In the genomic region with DNA sequence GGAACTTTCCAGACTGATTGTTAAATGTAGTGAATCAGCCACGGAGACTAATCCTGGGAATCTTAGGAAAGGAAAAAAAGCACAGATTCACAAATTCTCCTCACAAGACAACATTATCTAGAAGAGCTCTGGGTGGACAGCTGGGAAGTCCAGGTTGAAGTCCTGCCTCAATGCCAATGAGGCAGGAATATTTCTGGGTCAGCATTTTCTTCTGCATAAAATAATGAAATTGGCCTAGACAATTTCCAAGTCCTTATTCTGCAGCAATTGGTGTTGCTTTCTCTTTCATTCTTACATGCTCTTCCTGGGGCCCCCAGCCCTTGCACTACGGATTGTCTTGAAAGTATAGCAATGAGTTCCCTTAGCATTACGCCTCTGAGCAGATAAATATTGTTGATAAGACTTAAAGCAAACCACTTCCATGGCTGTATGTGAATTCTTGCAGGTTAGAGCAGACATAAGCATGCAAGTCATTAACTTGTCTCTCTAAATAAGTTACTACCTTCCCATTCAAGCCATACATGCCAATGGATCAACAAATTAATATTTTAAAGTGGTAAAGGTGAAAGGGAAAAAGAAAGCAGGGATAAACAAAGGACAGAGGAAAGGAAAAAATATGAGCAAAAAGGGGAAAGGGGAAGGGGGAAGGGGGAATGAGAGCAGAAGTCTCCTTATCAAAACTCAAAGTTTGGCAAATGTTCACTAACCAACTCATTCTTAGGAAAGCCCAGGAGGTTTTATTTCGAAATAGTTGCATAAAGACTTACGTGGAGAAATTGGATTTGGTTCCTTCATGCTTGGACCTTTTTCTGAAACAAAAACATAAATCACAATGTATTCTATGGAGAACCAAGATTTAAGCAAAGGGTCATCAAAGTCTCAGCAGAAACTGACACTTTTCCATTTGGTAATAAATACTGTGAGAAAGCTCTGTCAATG, we compare ENCODE assay signal across 8 cellular contexts.
DNase-seq lines count a peak whose midpoint lies in the region; ATAC-seq and TF ChIP-seq lines count a peak whose summit lies in the region.

No MANE protein-coding gene starts in this region.

- intact Hi-C loops in dorsolateral prefrontal cortex (cut with DNase I) = no loop called here

- no peak for TF ChIP-seq CTCF in GM10248 (IDR thresholded peaks at IDR 0.05; ENCODE audit: control extremely low read depth, extremely low read depth, low read depth, missing control alignments)
- no peak for TF ChIP-seq CTCF in fibroblast of mammary gland (conservative IDR thresholded peaks at IDR 0.05; ENCODE audit: control insufficient read depth, insufficient read depth, low read depth, low read length)
- TF ChIP-seq CTCF in dorsolateral prefrontal cortex (IDR thresholded peaks at IDR 0.05 in 54 of 56, conservative IDR thresholded peaks at IDR 0.05 in 2 of 56; ENCODE audit: low read depth in 1 of 56, partially characterized antibody in 56 of 56) = no peak

- POLR2A ChIA-PET in GM10248 (lab: Yijun Ruan, JAX) = no interaction called here

- ATAC-seq in GM21825 (IDR thresholded peaks at IDR 0.05; ENCODE audit: unreplicated experiment) = peak; percentile 93
- ATAC-seq in SK-N-SH treated with all-trans-retinoic acid at 6 μM for 48 hours = no peak

- H3K27me3 ChIP-seq in dorsolateral prefrontal cortex = no peaks in the 10 kb centered on the region

- CTCF ChIA-PET in GM10248 (lab: Yijun Ruan, JAX) = interaction anchor here (0.9 to 2.1 kb wide), 5 partner anchors 11 to 230 kb away, joined by 3 to 9 read pairs (median 5); no protein-coding TSS in a partner anchor

- peak; percentile 45 for DNase-seq in GM10248 (ENCODE audit: extremely low spot score)
- peak in 3 of 5 donors; percentile 6 to 95 (median 8) for DNase-seq in T-helper 1 cell
- DNase-seq in fibroblast of mammary gland (ENCODE audit: low read depth) = peak; percentile 96
- DNase-seq in T1000 (lab: John Stamatoyannopoulos, UW) = no peak
- no peak for DNase-seq in cortex of kidney (lab: John Stamatoyannopoulos, UW)
- DNase-seq in dorsolateral prefrontal cortex = no peak

- no peak overlapping the region for H3K4me3 ChIP-seq in fibroblast of mammary gland (ENCODE audit: control insufficient read depth, low read depth, low read length)
- H3K4me3 ChIP-seq in dorsolateral prefrontal cortex = no peak overlapping the region

- H3K27ac ChIP-seq in dorsolateral prefrontal cortex = no peak overlapping the region

TF ChIP-seq in SK-N-SH treated with all-trans-retinoic acid at 6 μM for 48 hours, 23 proteins besides CTCF, POLR2A, EP300 and RAD21:
- no peak for TF ChIP-seq ZNF8 (CRISPR knock-in tag; IDR thresholded peaks at IDR 0.05)
- no peak for TF ChIP-seq ZC3H10 (CRISPR knock-in tag; IDR thresholded peaks at IDR 0.05)
- no peak for TF ChIP-seq GLIS3 (CRISPR knock-in tag; IDR thresholded peaks at IDR 0.05)
- no peak for TF ChIP-seq OSR1 (CRISPR knock-in tag; IDR thresholded peaks at IDR 0.05)
- no peak for TF ChIP-seq ZNF70 (CRISPR knock-in tag; IDR thresholded peaks at IDR 0.05)
- TF ChIP-seq, protein P1, sequence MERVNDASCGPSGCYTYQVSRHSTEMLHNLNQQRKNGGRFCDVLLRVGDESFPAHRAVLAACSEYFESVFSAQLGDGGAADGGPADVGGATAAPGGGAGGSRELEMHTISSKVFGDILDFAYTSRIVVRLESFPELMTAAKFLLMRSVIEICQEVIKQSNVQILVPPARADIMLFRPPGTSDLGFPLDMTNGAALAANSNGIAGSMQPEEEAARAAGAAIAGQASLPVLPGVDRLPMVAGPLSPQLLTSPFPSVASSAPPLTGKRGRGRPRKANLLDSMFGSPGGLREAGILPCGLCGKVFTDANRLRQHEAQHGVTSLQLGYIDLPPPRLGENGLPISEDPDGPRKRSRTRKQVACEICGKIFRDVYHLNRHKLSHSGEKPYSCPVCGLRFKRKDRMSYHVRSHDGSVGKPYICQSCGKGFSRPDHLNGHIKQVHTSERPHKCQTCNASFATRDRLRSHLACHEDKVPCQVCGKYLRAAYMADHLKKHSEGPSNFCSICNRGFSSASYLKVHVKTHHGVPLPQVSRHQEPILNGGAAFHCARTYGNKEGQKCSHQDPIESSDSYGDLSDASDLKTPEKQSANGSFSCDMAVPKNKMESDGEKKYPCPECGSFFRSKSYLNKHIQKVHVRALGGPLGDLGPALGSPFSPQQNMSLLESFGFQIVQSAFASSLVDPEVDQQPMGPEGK (CRISPR knock-in tag; IDR thresholded peaks at IDR 0.05; ENCODE audit: borderline replicate concordance) = no peak
- TF ChIP-seq TOX (CRISPR knock-in tag; IDR thresholded peaks at IDR 0.05; ENCODE audit: borderline replicate concordance) = no peak
- TF ChIP-seq, protein P2, sequence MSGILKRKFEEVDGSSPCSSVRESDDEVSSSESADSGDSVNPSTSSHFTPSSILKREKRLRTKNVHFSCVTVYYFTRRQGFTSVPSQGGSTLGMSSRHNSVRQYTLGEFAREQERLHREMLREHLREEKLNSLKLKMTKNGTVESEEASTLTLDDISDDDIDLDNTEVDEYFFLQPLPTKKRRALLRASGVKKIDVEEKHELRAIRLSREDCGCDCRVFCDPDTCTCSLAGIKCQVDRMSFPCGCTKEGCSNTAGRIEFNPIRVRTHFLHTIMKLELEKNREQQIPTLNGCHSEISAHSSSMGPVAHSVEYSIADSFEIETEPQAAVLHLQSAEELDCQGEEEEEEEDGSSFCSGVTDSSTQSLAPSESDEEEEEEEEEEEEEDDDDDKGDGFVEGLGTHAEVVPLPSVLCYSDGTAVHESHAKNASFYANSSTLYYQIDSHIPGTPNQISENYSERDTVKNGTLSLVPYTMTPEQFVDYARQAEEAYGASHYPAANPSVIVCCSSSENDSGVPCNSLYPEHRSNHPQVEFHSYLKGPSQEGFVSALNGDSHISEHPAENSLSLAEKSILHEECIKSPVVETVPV (CRISPR knock-in tag; IDR thresholded peaks at IDR 0.05) = no peak
- TF ChIP-seq ISL1 (CRISPR knock-in tag; IDR thresholded peaks at IDR 0.05) = no peak
- TF ChIP-seq ARNTL (CRISPR knock-in tag; IDR thresholded peaks at IDR 0.05; ENCODE audit: borderline replicate concordance, low read depth) = no peak
- TF ChIP-seq, protein P3, sequence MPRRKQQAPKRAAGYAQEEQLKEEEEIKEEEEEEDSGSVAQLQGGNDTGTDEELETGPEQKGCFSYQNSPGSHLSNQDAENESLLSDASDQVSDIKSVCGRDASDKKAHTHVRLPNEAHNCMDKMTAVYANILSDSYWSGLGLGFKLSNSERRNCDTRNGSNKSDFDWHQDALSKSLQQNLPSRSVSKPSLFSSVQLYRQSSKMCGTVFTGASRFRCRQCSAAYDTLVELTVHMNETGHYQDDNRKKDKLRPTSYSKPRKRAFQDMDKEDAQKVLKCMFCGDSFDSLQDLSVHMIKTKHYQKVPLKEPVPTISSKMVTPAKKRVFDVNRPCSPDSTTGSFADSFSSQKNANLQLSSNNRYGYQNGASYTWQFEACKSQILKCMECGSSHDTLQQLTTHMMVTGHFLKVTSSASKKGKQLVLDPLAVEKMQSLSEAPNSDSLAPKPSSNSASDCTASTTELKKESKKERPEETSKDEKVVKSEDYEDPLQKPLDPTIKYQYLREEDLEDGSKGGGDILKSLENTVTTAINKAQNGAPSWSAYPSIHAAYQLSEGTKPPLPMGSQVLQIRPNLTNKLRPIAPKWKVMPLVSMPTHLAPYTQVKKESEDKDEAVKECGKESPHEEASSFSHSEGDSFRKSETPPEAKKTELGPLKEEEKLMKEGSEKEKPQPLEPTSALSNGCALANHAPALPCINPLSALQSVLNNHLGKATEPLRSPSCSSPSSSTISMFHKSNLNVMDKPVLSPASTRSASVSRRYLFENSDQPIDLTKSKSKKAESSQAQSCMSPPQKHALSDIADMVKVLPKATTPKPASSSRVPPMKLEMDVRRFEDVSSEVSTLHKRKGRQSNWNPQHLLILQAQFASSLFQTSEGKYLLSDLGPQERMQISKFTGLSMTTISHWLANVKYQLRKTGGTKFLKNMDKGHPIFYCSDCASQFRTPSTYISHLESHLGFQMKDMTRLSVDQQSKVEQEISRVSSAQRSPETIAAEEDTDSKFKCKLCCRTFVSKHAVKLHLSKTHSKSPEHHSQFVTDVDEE (CRISPR knock-in tag; IDR thresholded peaks at IDR 0.05) = no peak
- no peak for TF ChIP-seq RARB (CRISPR knock-in tag; IDR thresholded peaks at IDR 0.05)
- TF ChIP-seq TCF4 (CRISPR knock-in tag; IDR thresholded peaks at IDR 0.05; ENCODE audit: borderline replicate concordance) = no peak
- TF ChIP-seq, protein P4, sequence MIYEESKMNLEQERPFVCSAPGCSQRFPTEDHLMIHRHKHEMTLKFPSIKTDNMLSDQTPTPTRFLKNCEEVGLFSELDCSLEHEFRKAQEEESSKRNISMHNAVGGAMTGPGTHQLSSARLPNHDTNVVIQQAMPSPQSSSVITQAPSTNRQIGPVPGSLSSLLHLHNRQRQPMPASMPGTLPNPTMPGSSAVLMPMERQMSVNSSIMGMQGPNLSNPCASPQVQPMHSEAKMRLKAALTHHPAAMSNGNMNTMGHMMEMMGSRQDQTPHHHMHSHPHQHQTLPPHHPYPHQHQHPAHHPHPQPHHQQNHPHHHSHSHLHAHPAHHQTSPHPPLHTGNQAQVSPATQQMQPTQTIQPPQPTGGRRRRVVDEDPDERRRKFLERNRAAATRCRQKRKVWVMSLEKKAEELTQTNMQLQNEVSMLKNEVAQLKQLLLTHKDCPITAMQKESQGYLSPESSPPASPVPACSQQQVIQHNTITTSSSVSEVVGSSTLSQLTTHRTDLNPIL (CRISPR knock-in tag; IDR thresholded peaks at IDR 0.05; ENCODE audit: low read depth) = no peak

Comparison
In these comparisons a context has a peak if more than half of its experiments do, and no peak if none do; other contexts are left out.
1. DNase-seq: peak in GM10248 (single experiment), T-helper 1 cell (3 of 5) and fibroblast of mammary gland (single experiment); none in T1000 (single experiment), cortex of kidney (single experiment) and dorsolateral prefrontal cortex (0 of 10).